29 cellular contexts compared by ENCODE assay signal in genomic region chr17:5881849-5882248, GRCh38.
"Had no signal": no experiment of that assay in that cellular context is flagged by ENCODE, and none has a peak within 500 bp of the region (broad histone marks: within the 10 kb centered on the region; RNA-seq: fewer than 3 reads in every experiment).

No MANE protein-coding gene starts in this region.

- H3K27ac Mint-ChIP-seq: dendritic cell treated with granulocyte-macrophage colony-stimulating factor and Interleukin-4, amounts not matched to agents 40 ng/mL and 50 ng/mL, for 4 days; effector memory CD8-positive, alpha-beta T cell; endodermal cell had no signal

- H3K4me3 Mint-ChIP-seq: dendritic cell treated with granulocyte-macrophage colony-stimulating factor and Interleukin-4, amounts not matched to agents 40 ng/mL and 50 ng/mL, for 4 days; effector memory CD8-positive, alpha-beta T cell; endodermal cell had no signal

- H3K27ac ChIP-seq: colonic mucosa, coronary artery, dorsolateral prefrontal cortex, epithelial cell of prostate, esophagus muscularis mucosa, esophagus squamous epithelium, foreskin keratinocyte, gastrocnemius medialis, gastroesophageal sphincter, heart left ventricle, heart right ventricle had no signal

- H3K4me1 ChIP-seq: colonic mucosa, esophagus squamous epithelium, foreskin keratinocyte had no signal

- H3K9me3 ChIP-seq: colonic mucosa, esophagus muscularis mucosa, esophagus squamous epithelium, gastrocnemius medialis, gastroesophageal sphincter, heart left ventricle, heart right ventricle had no signal

- H3K4me3 ChIP-seq: colonic mucosa, coronary artery, dorsolateral prefrontal cortex, esophagus muscularis mucosa, esophagus squamous epithelium, gastrocnemius medialis, gastroesophageal sphincter, heart left ventricle, heart right ventricle had no signal

- DNase-seq: colonic mucosa; cortex of kidney; dermis blood vessel endothelial cell; dorsolateral prefrontal cortex; effector CD4-positive, alpha-beta T cell; effector CD8-positive, alpha-beta T cell; effector memory CD4-positive, alpha-beta T cell; effector memory CD8-positive, alpha-beta T cell; endodermal cell; erythroblast; esophagus squamous epithelium; foreskin fibroblast; foreskin keratinocyte; foreskin melanocyte; gastrocnemius medialis; glutamatergic neuron; head of caudate nucleus; heart left ventricle; heart right ventricle had no signal

- H3K27me3 ChIP-seq: colonic mucosa, foreskin keratinocyte, gastrocnemius medialis had no signal

- FAIRE-seq: colon, endometrium, endothelial cell of umbilical vein, frontal cortex had no signal

- ATAC-seq: effector memory CD8-positive, alpha-beta T cell; esophagus mucosa; foreskin keratinocyte; gastrocnemius medialis; gastroesophageal sphincter; heart left ventricle; heart right ventricle had no signal

- H3K9me3 Mint-ChIP-seq: dendritic cell treated with granulocyte-macrophage colony-stimulating factor and Interleukin-4, amounts not matched to agents 40 ng/mL and 50 ng/mL, for 4 days; effector memory CD8-positive, alpha-beta T cell; endodermal cell had no signal

- H3K4me1 Mint-ChIP-seq: endodermal cell had no signal

- H3K36me3 ChIP-seq: colonic mucosa, esophagus muscularis mucosa, esophagus squamous epithelium, gastrocnemius medialis, gastroesophageal sphincter, heart left ventricle, heart right ventricle had no signal
